In genomic region chr6:7488494-7488893, GRCh38 we compare ENCODE assay signal across 32 cellular contexts.
"Had no signal": no experiment of that assay in that cellular context is flagged by ENCODE, and none has a peak within 500 bp of the region (broad histone marks: within the 10 kb centered on the region; RNA-seq: fewer than 3 reads in every experiment).

No MANE protein-coding gene starts in this region.

- DNase-seq: Karpas-422, Kasumi-1, MG63, MM.1S, MV-4-11, NCI-H1048, NCI-H1092, NCI-H1092 treated with DMSO at 0.1 percent for 48 hours, NCI-H1105, NCI-H1105 treated with DMSO at 0.1 percent for 48 hours, NCI-H1417 treated with DMSO at 0.1 percent for 48 hours, NCI-H1436, NCI-H1436 treated with DMSO at 0.1 percent for 48 hours, NCI-H146, NCI-H1694, NCI-H1694 treated with DMSO at 0.1 percent for 48 hours, NCI-H187, NCI-H187 treated with DMSO at 0.1 percent for 48 hours, NCI-H1930, NCI-H2029, NCI-H2029 treated with DMSO at 0.1 percent for 48 hours, NCI-H2081, NCI-H2081 treated with DMSO at 0.1 percent for 48 hours, NCI-H2107, NCI-H2171, NCI-H2171 treated with DMSO at 0.1 percent for 48 hours, NCI-H226, NCI-H345, NCI-H446, NCI-H510A, NCI-H510A treated with DMSO at 0.1 percent for 48 hours had no signal

- H3K27me3 ChIP-seq: MG63 had no signal

- H3K27ac ChIP-seq: KMS-11 had no signal

- H3K36me3 ChIP-seq: MG63 had no signal

- H3K9ac ChIP-seq: KMS-11 had no signal

- H3K9me3 ChIP-seq: MG63 had no signal

- H3K4me2 ChIP-seq: KMS-11 had no signal

- H3K4me3 ChIP-seq: MG63 had no signal
